ENCODE assay signal across 10 cellular contexts in genomic region chr18:65235966-65236634, GRCh38.
A peak's percentile ranks its signal among the peaks of the same experiment; 100 is the strongest.
DNase-seq lines count a peak whose midpoint lies in the region; ATAC-seq, FAIRE-seq and TF ChIP-seq lines count a peak whose summit lies in the region.
"Had no signal": no experiment of that assay in that cellular context is flagged by ENCODE, and none has a peak within 500 bp of the region (broad histone marks: within the 10 kb centered on the region; RNA-seq: fewer than 3 reads in every experiment).

No MANE protein-coding gene starts in this region.

- ATAC-seq in GM19397 (IDR thresholded peaks at IDR 0.05; ENCODE audit: unreplicated experiment) = no peak

- H3K9me3 ChIP-seq in kidney (ENCODE audit: control insufficient read depth in 1 of 2, low read length in 2 of 2) = no peaks in the 10 kb centered on the region
- H3K9me3 ChIP-seq: tibial nerve had no signal

- no peaks in the 10 kb centered on the region for H3K27me3 ChIP-seq in dorsolateral prefrontal cortex
- H3K27me3 ChIP-seq: tibial nerve had no signal

- H3K36me3 ChIP-seq in kidney (ENCODE audit: control insufficient read depth in 1 of 2, insufficient read depth in 2 of 2, low read length in 2 of 2) = no peaks in the 10 kb centered on the region
- H3K36me3 ChIP-seq: tibial nerve had no signal

- intact Hi-C loops in dorsolateral prefrontal cortex (cut with DNase I) = no loop called here
- intact Hi-C loops in kidney (cut with DNase I) = no loop called here

- DNase-seq in Kasumi-1 (lab: John Stamatoyannopoulos, UW) (peak; percentile 71 to 78), NCI-H524 treated with DMSO at 0.1 percent for 48 hours (lab: John Stamatoyannopoulos, UW) (peak; percentile 93), dorsolateral prefrontal cortex (peak in 7 of 10 donors; percentile 2 to 44 (median 39)), skeletal muscle cell (ENCODE audit: low read depth) (peak; percentile 29), HTR-8/SVneo (ENCODE audit: insufficient read length, low spot score) (no peak), middle frontal gyrus (ENCODE audit: extremely low spot score, low spot score) (no peak), kidney (no peak)
- DNase-seq: activated naive CD4-positive, alpha-beta T cell had no signal

- FAIRE-seq in HTR-8/SVneo (lab: Jason Lieb, UNC) (no peak), kidney (lab: Jason Lieb, UNC) (no peak)

- H3K27ac ChIP-seq in dorsolateral prefrontal cortex = no peak overlapping the region
- no peak overlapping the region for H3K27ac ChIP-seq in kidney (ENCODE audit: low read depth in 2 of 2, low read length in 2 of 2)
- H3K27ac ChIP-seq: tibial nerve had no signal

- TF ChIP-seq CTCF in dorsolateral prefrontal cortex (IDR thresholded peaks at IDR 0.05 in 54 of 56, conservative IDR thresholded peaks at IDR 0.05 in 2 of 56; ENCODE audit: low read depth in 1 of 56, partially characterized antibody in 56 of 56) (no peak), kidney (IDR thresholded peaks at IDR 0.05; ENCODE audit: borderline replicate concordance, extremely low read depth, insufficient read depth) (no peak)

- H3K9ac ChIP-seq in kidney (ENCODE audit: low read length in 2 of 2) = no peak overlapping the region

- no peaks in the 10 kb centered on the region for H3K4me1 ChIP-seq in kidney (ENCODE audit: control insufficient read depth in 1 of 2, insufficient read depth in 1 of 2, low read depth in 1 of 2, low read length in 2 of 2)
- H3K4me1 ChIP-seq: tibial nerve had no signal

- H3K4me3 ChIP-seq in dorsolateral prefrontal cortex = peak overlapping the region in 17 of 59 donors; percentile 5 to 48 (median 14)
- H3K4me3 ChIP-seq in skeletal muscle cell (ENCODE audit: low read depth, low read length) = no peak overlapping the region
- no peak overlapping the region for H3K4me3 ChIP-seq in kidney (ENCODE audit: low read length in 2 of 2)
- H3K4me3 ChIP-seq: tibial nerve had no signal

Comparison
In these comparisons a context has a peak if more than half of its experiments do, and no peak if none do; other contexts are left out.
1. DNase-seq: peak in Kasumi-1 (2 of 2), NCI-H524 treated with DMSO at 0.1 percent for 48 hours (single experiment), dorsolateral prefrontal cortex (7 of 10) and skeletal muscle cell (single experiment); none in HTR-8/SVneo (single experiment), middle frontal gyrus (single experiment) and kidney (single experiment).